ENCODE assay signal across 9 cellular contexts in the genomic region with DNA sequence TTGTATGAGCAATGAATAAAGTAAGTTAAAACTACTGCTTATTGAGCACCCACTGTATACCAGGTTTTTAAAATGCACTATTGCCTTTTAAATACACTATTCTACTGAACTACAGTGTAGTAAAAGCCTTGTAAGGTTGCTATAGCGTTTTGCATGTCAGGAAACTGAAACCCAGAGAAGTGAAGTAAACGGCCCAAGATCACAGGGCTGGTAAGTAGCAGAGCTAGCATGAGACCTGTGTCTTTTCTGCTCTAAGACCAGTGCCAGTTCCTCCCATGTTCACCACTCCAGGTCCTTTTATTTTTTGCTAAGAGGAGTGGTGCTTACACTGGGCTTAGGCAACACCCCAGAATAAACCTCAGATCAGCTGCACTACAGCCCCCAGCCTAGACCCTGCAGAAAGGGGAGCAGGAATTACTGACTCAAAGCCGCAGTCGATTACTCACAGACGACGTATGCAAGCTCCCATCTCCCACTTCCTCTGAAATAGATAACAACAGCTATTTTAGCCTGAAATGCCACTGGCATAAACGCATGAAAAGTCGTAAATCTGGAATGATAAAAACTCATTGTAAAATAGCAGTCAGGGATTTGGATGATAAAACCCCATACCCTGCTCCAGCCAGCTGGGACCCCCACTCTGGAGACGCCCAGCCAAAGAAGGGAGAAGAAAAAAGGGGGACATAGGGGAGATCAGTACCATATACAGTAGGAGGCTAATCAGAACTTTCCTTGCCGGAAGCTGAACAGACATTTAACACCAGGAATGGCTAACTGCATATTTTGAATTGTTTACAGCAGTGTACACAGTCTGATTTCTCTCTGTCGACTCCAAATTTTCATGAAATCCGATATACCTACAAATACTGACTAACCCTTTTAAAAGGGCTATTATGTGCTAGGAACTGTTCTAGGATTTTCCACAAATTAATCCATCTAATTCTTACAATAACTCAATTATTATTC.
DNase-seq lines count a peak whose midpoint lies in the region; ATAC-seq, FAIRE-seq and TF ChIP-seq lines count a peak whose summit lies in the region.
"Had no signal": no experiment of that assay in that cellular context is flagged by ENCODE, and none has a peak within 500 bp of the region (broad histone marks: within the 10 kb centered on the region; RNA-seq: fewer than 3 reads in every experiment).

No MANE protein-coding gene starts in this region.

- no peak for ATAC-seq in gastroesophageal sphincter

- no peaks in the 10 kb centered on the region for H3K9me3 ChIP-seq in ascending aorta
- H3K9me3 ChIP-seq in gastroesophageal sphincter = no peaks in the 10 kb centered on the region

- peak overlapping the region; percentile 36 to 77 (median 40) for H3K27ac Mint-ChIP-seq in nephron

- H3K27me3 Mint-ChIP-seq in nephron (ENCODE audit: low read depth) = no peaks in the 10 kb centered on the region

- no peaks in the 10 kb centered on the region for H3K27me3 ChIP-seq in ascending aorta
- H3K27me3 ChIP-seq in gastroesophageal sphincter = no peaks in the 10 kb centered on the region

- H3K36me3 Mint-ChIP-seq in nephron (ENCODE audit: low read depth) = no peaks in the 10 kb centered on the region

- DNase-seq in LoVo (ENCODE audit: low spot score) (peak; percentile 37), ascending aorta (ENCODE audit: low spot score in 2 of 2) (peak in 1 of 2 donors; percentile 67), NCI-H2196 treated with DMSO at 0.1 percent for 48 hours (lab: John Stamatoyannopoulos, UW; ENCODE audit: unreplicated experiment) (no peak), D341Med (ENCODE audit: low spot score) (no peak), inferior parietal cortex (ENCODE audit: extremely low spot score) (no peak)

- H3K27ac ChIP-seq in ascending aorta = peak overlapping the region; percentile 66 to 70
- H3K27ac ChIP-seq in gastroesophageal sphincter = no peak overlapping the region
- H3K27ac ChIP-seq: KMS-11 had no signal

- H3K4me1 Mint-ChIP-seq in nephron = peaks cover 33% of the 10 kb centered on the region

- WGBS in gastroesophageal sphincter (ENCODE audit: low coverage in 1 of 2), 2 donors = 52 to 74% methylated on average over 10 to 12 of the region's 12 CpGs

- TF ChIP-seq POLR2A in gastroesophageal sphincter (IDR thresholded peaks at IDR 0.05) = no peak

- TF ChIP-seq CTCF in ascending aorta (IDR thresholded peaks at IDR 0.05) (no peak), nephron (IDR thresholded peaks at IDR 0.05; ENCODE audit: unreplicated experiment in 3 of 3) (no peak), gastroesophageal sphincter (IDR thresholded peaks at IDR 0.05) (no peak)

- H3K4me3 ChIP-seq in ascending aorta (peak overlapping the region; percentile 27 to 39), gastroesophageal sphincter (no peak overlapping the region)

- H3K9me3 Mint-ChIP-seq in nephron = no peaks in the 10 kb centered on the region

- TF ChIP-seq EP300 in gastroesophageal sphincter (IDR thresholded peaks at IDR 0.05) = no peak

- H3K4me3 Mint-ChIP-seq in nephron = no peak overlapping the region

- H3K4me1 ChIP-seq in ascending aorta = peaks cover 0 to 8% of the 10 kb centered on the region in 2 donors
- H3K4me1 ChIP-seq in gastroesophageal sphincter = no peaks in the 10 kb centered on the region

- FAIRE-seq in G401.6 (lab: Jason Lieb, UNC) = peak; percentile 25

- intact Hi-C loops in ascending aorta (cut with DNase I) = no loop called here

- H3K36me3 ChIP-seq in ascending aorta (no peaks in the 10 kb centered on the region), gastroesophageal sphincter (no peaks in the 10 kb centered on the region)

Comparison
In these comparisons a context has a peak if more than half of its experiments do, and no peak if none do; other contexts are left out.
1. H3K27ac ChIP-seq: peak in ascending aorta (2 of 2); none in gastroesophageal sphincter (0 of 4).
2. H3K4me3 ChIP-seq: peak in ascending aorta (2 of 2); none in gastroesophageal sphincter (0 of 2).